In the genomic region with DNA sequence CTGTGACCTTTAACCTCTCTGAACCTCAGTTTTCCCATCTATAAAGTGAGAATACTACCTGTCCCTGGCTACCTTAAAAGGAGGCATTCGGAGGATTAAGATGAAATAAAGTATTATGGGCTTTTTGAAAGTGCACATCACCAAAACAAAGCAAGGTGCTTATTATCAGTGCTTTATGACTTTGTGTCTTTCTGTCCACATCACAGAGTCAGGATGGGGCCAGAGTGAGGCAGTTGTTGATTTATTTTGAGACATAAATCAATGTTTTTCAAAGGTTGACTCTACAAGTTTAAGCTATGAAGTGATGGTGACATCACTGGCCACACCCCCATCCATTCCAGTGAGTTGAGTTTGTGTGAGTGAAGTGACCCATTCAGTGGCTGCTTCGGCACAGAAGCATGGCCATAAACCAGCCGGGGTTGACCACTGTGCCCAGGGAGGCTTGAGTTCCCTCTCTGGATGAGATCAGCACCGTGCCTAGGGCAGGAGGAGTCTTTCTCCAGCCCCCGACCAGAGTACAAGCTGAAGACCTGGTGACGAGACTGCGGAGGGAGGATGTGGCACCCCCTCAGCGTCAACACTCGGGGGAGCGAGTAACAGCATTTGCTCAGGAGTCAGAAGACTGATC, we compare ENCODE assay signal across 13 cellular contexts.
DNase-seq lines count a peak whose midpoint lies in the region; ATAC-seq and TF ChIP-seq lines count a peak whose summit lies in the region.
"Had no signal": no experiment of that assay in that cellular context is flagged by ENCODE, and none has a peak within 500 bp of the region (broad histone marks: within the 10 kb centered on the region; RNA-seq: fewer than 3 reads in every experiment).

No MANE protein-coding gene starts in this region.

- no peaks in the 10 kb centered on the region for H3K27me3 Mint-ChIP-seq in endodermal cell (ENCODE audit: insufficient read depth)
- H3K27me3 Mint-ChIP-seq: activated naive CD8-positive, alpha-beta T cell had no signal

- H3K9me3 ChIP-seq in left lung (no peaks in the 10 kb centered on the region), testis (no peaks in the 10 kb centered on the region), endodermal cell (ENCODE audit: control insufficient read depth, low read length) (no peaks in the 10 kb centered on the region)

- H3K4me1 Mint-ChIP-seq in endodermal cell = no peaks in the 10 kb centered on the region

- H3K36me3 Mint-ChIP-seq in endodermal cell (ENCODE audit: low read depth) = no peaks in the 10 kb centered on the region
- H3K36me3 Mint-ChIP-seq: activated naive CD8-positive, alpha-beta T cell had no signal

- TF ChIP-seq CTCF in coronary artery (IDR thresholded peaks at IDR 0.05) (no peak), left lung (IDR thresholded peaks at IDR 0.05) (no peak), testis (IDR thresholded peaks at IDR 0.05) (no peak), endodermal cell (conservative IDR thresholded peaks at IDR 0.05) (no peak)

- 80 to 81% methylated on average over 5 to 10 of the region's 10 CpGs for WGBS in testis, 2 donors
- WGBS in endodermal cell (ENCODE audit: insufficient coverage in 1 of 2, insufficient read length in 1 of 2), 2 experiments = 88 to 91% methylated on average over 7 to 10 of the region's 10 CpGs

- TF ChIP-seq POLR2A in testis (IDR thresholded peaks at IDR 0.05) = no peak

- H3K27ac ChIP-seq in coronary artery (peak overlapping the region; percentile 79 to 93), left lung (peak overlapping the region in 1 of 2 donors; percentile 28), testis (peak overlapping the region; percentile 70 to 84), endodermal cell (ENCODE audit: low read depth, low read length) (no peak overlapping the region)

- ATAC-seq in left lung (peak; percentile 11), GM18870 (IDR thresholded peaks at IDR 0.05; ENCODE audit: unreplicated experiment) (no peak), GM19324 (IDR thresholded peaks at IDR 0.05; ENCODE audit: low FRiP score, unreplicated experiment) (no peak)

- H3K4me3 Mint-ChIP-seq in endodermal cell = no peak overlapping the region
- H3K4me3 Mint-ChIP-seq: activated naive CD8-positive, alpha-beta T cell had no signal

- H3K27ac Mint-ChIP-seq in endodermal cell = no peak overlapping the region
- H3K27ac Mint-ChIP-seq: activated naive CD8-positive, alpha-beta T cell had no signal

- H3K36me3 ChIP-seq in left lung (no peaks in the 10 kb centered on the region), testis (ENCODE audit: low read depth, missing control alignments) (no peaks in the 10 kb centered on the region), endodermal cell (ENCODE audit: control insufficient read depth, insufficient read depth, low read length) (no peaks in the 10 kb centered on the region)

- H3K27me3 ChIP-seq in left lung (no peaks in the 10 kb centered on the region), testis (no peaks in the 10 kb centered on the region), endodermal cell (ENCODE audit: control insufficient read depth, insufficient read depth, low read length, poor library complexity, severe bottlenecking) (no peaks in the 10 kb centered on the region)

- H3K4me1 ChIP-seq in left lung = peaks cover 20 to 28% of the 10 kb centered on the region in 2 donors
- peaks cover 44% of the 10 kb centered on the region for H3K4me1 ChIP-seq in testis
- H3K4me1 ChIP-seq in endodermal cell (ENCODE audit: control insufficient read depth, insufficient read depth, low read length) = no peaks in the 10 kb centered on the region

- H3K4me3 ChIP-seq in coronary artery = peak overlapping the region; percentile 45
- H3K4me3 ChIP-seq in left lung = no peak overlapping the region
- H3K4me3 ChIP-seq in testis = no peak overlapping the region
- no peak overlapping the region for H3K4me3 ChIP-seq in endodermal cell (ENCODE audit: low read length)

- intact Hi-C loops in left lung (cut with DNase I) = no loop called here
- intact Hi-C loops in testis (cut with DNase I; ENCODE audit: low total_unique reads) = loop anchor here (5.0 kb wide), 1 partner anchor 90 kb away; a partner anchor contains a TSS

- DNase-seq in LHCN-M2 (ENCODE audit: low read depth) (peak; percentile 73), coronary artery (ENCODE audit: low spot score) (peak; percentile 91), left lung (no peak), testis (peak; percentile 71), endodermal cell (no peak), NCI-H2196 (lab: John Stamatoyannopoulos, UW; ENCODE audit: unreplicated experiment) (no peak)
- DNase-seq: activated CD4-positive, CD25-positive, alpha-beta regulatory T cell; DND-41; glutamatergic neuron; stimulated activated CD8-positive, alpha-beta memory T cell treated with anti-CD3 and anti-CD28 coated beads, Interleukin-4, amount 100 ng/mL, for 48 hours had no signal

- peaks cover 2% of the 10 kb centered on the region for H3K9me3 Mint-ChIP-seq in endodermal cell

- H3K9ac ChIP-seq in endodermal cell (ENCODE audit: extremely low read depth, low read length, poor library complexity, severe bottlenecking) = no peak overlapping the region

Comparison
In these comparisons a context has a peak if more than half of its experiments do, and no peak if none do; other contexts are left out.
1. DNase-seq: peak in LHCN-M2 (single experiment), coronary artery (single experiment) and testis (single experiment); none in left lung (0 of 2), endodermal cell (single experiment) and NCI-H2196 (single experiment).